Comparison of ENCODE assay signal across 26 cellular contexts in the genomic region with DNA sequence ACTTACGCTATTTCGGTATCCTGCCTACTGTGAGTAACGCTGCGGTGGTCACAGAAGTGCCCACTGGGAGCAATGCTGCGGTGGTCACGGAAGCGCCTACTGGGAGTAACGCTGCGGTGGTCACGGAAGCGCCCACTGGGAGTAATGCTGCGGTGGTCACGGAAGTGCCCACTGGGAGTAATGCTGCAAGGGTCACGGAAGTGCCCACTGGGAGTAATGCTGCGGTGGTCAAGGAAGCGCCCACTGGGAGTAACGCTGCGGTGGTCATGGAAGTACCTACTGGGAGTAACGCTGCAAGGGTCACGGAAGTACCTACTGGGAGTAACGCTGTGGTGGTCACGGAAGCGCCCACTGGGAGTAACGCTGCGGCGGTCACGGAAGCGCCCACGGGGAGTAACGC. TPM values are rescaled to one million over a fixed set of nuclear protein-coding genes. Genes with fewer than 3 reads are reported as not detected.
"Had no signal": no experiment of that assay in that cellular context is flagged by ENCODE, and none has a peak within 500 bp of the region (broad histone marks: within the 10 kb centered on the region; RNA-seq: fewer than 3 reads in every experiment).

No MANE protein-coding gene starts in this region.

- H3K27me3 ChIP-seq: gastrocnemius medialis, ovary, right atrium auricular region, sigmoid colon, transverse colon had no signal

- H3K27ac Mint-ChIP-seq: effector memory CD8-positive, alpha-beta T cell; naive thymus-derived CD8-positive, alpha-beta T cell; stimulated activated naive B cell treated with anti-CD40 and anti-IgM and Interleukin-4, amounts not matched to agents 10 μg/mL and 1 μg/mL and 100 μg/mL, for 72 hours; stimulated activated naive CD8-positive, alpha-beta T cell treated with anti-CD3 and anti-CD28 coated beads, Interleukin-15, amount 100 ng/mL, for 72 hours had no signal

- DNase-seq: cortex of kidney; effector memory CD8-positive, alpha-beta T cell; gastrocnemius medialis; heart right ventricle; hypothalamus; kidney glomerular epithelial cell; mammary epithelial cell; mucosa of descending colon; naive thymus-derived CD8-positive, alpha-beta T cell; nucleus accumbens; ovary; sigmoid colon; stimulated activated CD4-positive, alpha-beta T cell treated with anti-CD3 and anti-CD28 coated beads, Interleukin-2, amount 100 ng/mL, for 24 hours; stimulated activated CD4-positive, alpha-beta T cell treated with anti-CD3 and anti-CD28 coated beads, Interleukin-4, amount 100 ng/mL, for 4 hours; stimulated activated naive B cell treated with anti-CD40 and anti-IgM and Interleukin-4, amounts not matched to agents 10 μg/mL and 1 μg/mL and 100 μg/mL, for 72 hours; stimulated activated naive CD8-positive, alpha-beta T cell treated with anti-CD3 and anti-CD28 coated beads, Interleukin-15, amount 100 ng/mL, for 72 hours; transverse colon had no signal

- H3K27ac ChIP-seq: gastrocnemius medialis, heart right ventricle, ovary, right atrium auricular region, sigmoid colon, skin epidermis, thoracic aorta, transverse colon had no signal

- H3K27me3 Mint-ChIP-seq: effector memory CD8-positive, alpha-beta T cell; stimulated activated naive B cell treated with anti-CD40 and anti-IgM and Interleukin-4, amounts not matched to agents 10 μg/mL and 1 μg/mL and 100 μg/mL, for 72 hours; stimulated activated naive CD8-positive, alpha-beta T cell treated with anti-CD3 and anti-CD28 coated beads, Interleukin-15, amount 100 ng/mL, for 72 hours had no signal

- FAIRE-seq: islet of Langerhans had no signal

- H3K4me3 Mint-ChIP-seq: effector memory CD8-positive, alpha-beta T cell; naive thymus-derived CD8-positive, alpha-beta T cell; stimulated activated naive B cell treated with anti-CD40 and anti-IgM and Interleukin-4, amounts not matched to agents 10 μg/mL and 1 μg/mL and 100 μg/mL, for 72 hours; stimulated activated naive CD8-positive, alpha-beta T cell treated with anti-CD3 and anti-CD28 coated beads, Interleukin-15, amount 100 ng/mL, for 72 hours had no signal

- H3K4me3 ChIP-seq: gastrocnemius medialis, heart right ventricle, mucosa of descending colon, ovary, right atrium auricular region, sigmoid colon, skin epidermis, thoracic aorta, transverse colon had no signal

- H3K4me1 Mint-ChIP-seq: naive thymus-derived CD8-positive, alpha-beta T cell; stimulated activated naive B cell treated with anti-CD40 and anti-IgM and Interleukin-4, amounts not matched to agents 10 μg/mL and 1 μg/mL and 100 μg/mL, for 72 hours; stimulated activated naive CD8-positive, alpha-beta T cell treated with anti-CD3 and anti-CD28 coated beads, Interleukin-15, amount 100 ng/mL, for 72 hours had no signal

- H3K9me3 ChIP-seq: gastrocnemius medialis, mucosa of descending colon, ovary, right atrium auricular region, sigmoid colon, thoracic aorta, transverse colon had no signal

- H3K36me3 Mint-ChIP-seq: naive thymus-derived CD8-positive, alpha-beta T cell; stimulated activated naive B cell treated with anti-CD40 and anti-IgM and Interleukin-4, amounts not matched to agents 10 μg/mL and 1 μg/mL and 100 μg/mL, for 72 hours had no signal

- H3K36me3 ChIP-seq: gastrocnemius medialis, heart right ventricle, ovary, right atrium auricular region, sigmoid colon, thoracic aorta, transverse colon had no signal

- H3K4me1 ChIP-seq: gastrocnemius medialis, heart right ventricle, right atrium auricular region, sigmoid colon, transverse colon had no signal

- ATAC-seq: effector memory CD8-positive, alpha-beta T cell; gastrocnemius medialis; heart right ventricle; left lobe of liver; mucosa of descending colon; naive thymus-derived CD8-positive, alpha-beta T cell; stimulated activated naive B cell treated with anti-CD40 and anti-IgM and Interleukin-4, amounts not matched to agents 10 μg/mL and 1 μg/mL and 100 μg/mL, for 72 hours; stimulated activated naive CD8-positive, alpha-beta T cell treated with anti-CD3 and anti-CD28 coated beads, Interleukin-15, amount 100 ng/mL, for 72 hours had no signal

RNA-seq across cellular contexts. Expression of gene SOX1, which starts 52.1 kb away (rescaled TPM):
- total RNA-seq: epithelial cell of proximal tubule; fibroblast of villous mesenchyme; gastrocnemius medialis; heart right ventricle; left lobe of liver; mammary epithelial cell; naive thymus-derived CD8-positive, alpha-beta T cell; ovary; posterior vena cava; right atrium auricular region; thoracic aorta; transverse colon; ureter had no signal
